Comparison of ENCODE assay signal across 8 cellular contexts in the genomic region with DNA sequence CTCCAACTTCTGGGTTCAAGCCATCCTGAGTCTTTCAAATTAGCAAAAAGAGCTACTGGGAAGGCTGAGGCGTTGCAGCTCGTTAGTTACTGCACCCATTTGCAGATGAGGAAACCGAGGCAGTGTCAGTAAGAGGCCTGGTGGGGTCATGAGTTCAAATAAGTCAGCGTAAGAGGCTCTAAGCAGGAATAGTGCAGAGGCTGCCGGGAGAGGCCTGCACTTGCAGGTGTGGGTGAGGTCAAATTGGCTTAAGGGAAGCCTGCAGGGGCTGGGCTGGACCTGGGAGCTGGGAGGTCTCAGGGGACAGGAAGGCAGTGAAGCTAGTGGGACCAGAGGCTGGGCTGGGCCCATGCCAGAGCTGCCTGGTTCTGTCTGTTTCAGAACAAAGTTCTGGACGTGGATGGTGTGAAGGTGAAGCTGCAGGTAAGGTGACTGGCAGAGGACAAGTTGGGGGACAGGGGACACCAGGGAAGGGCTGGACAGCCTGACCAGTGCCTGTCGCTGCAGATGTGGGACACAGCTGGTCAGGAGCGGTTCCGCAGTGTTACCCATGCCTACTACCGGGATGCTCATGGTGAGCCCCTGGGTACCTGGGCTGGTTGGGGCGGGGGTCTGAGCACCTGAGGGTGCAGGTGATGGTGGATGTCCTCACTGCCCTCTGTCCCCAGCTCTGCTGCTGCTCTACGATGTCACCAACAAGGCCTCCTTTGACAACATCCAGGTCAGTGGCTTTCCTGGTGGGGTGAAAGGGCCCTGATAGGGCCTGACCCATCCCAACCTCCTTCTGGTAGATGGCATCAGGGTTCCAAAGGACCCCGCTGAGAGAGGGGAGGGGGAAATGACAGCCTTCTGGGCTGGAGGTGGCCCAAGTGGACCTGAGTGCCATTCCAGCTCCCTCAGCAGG. TPM values are rescaled to one million over a fixed set of nuclear protein-coding genes. Genes with fewer than 3 reads are reported as not detected.
DNase-seq lines count a peak whose midpoint lies in the region; ATAC-seq and TF ChIP-seq lines count a peak whose summit lies in the region.

No MANE protein-coding gene starts in this region.

- no peaks in the 10 kb centered on the region for H3K27me3 Mint-ChIP-seq in stimulated activated memory B cell treated with anti-CD40 and anti-IgM and Interleukin-4, amounts not matched to agents 10 μg/mL and 1 μg/mL and 100 μg/mL, for 72 hours

- peak overlapping the region; percentile 67 to 92 (median 89) for H3K27ac ChIP-seq in esophagus squamous epithelium

- H3K4me3 Mint-ChIP-seq in stimulated activated memory B cell treated with anti-CD40 and anti-IgM and Interleukin-4, amounts not matched to agents 10 μg/mL and 1 μg/mL and 100 μg/mL, for 72 hours = peak overlapping the region; percentile 67

- H3K4me1 ChIP-seq in esophagus squamous epithelium = peaks cover 69 to 83% (median 72%) of the 10 kb centered on the region in 3 donors

- no peaks in the 10 kb centered on the region for H3K9me3 Mint-ChIP-seq in stimulated activated memory B cell treated with anti-CD40 and anti-IgM and Interleukin-4, amounts not matched to agents 10 μg/mL and 1 μg/mL and 100 μg/mL, for 72 hours

- peaks cover 55% of the 10 kb centered on the region for H3K4me1 Mint-ChIP-seq in stimulated activated memory B cell treated with anti-CD40 and anti-IgM and Interleukin-4, amounts not matched to agents 10 μg/mL and 1 μg/mL and 100 μg/mL, for 72 hours

- no peaks in the 10 kb centered on the region for H3K27me3 ChIP-seq in esophagus squamous epithelium

- H3K36me3 Mint-ChIP-seq in stimulated activated memory B cell treated with anti-CD40 and anti-IgM and Interleukin-4, amounts not matched to agents 10 μg/mL and 1 μg/mL and 100 μg/mL, for 72 hours = peaks cover 29% of the 10 kb centered on the region

- peak overlapping the region; percentile 84 for H3K27ac Mint-ChIP-seq in stimulated activated memory B cell treated with anti-CD40 and anti-IgM and Interleukin-4, amounts not matched to agents 10 μg/mL and 1 μg/mL and 100 μg/mL, for 72 hours

- no peak for ATAC-seq in stimulated activated memory B cell treated with anti-CD40 and anti-IgM and Interleukin-4, amounts not matched to agents 10 μg/mL and 1 μg/mL and 100 μg/mL, for 72 hours
- no peak for ATAC-seq in HG03571 (IDR thresholded peaks at IDR 0.05; ENCODE audit: unreplicated experiment)
- ATAC-seq in HG03469 (IDR thresholded peaks at IDR 0.05; ENCODE audit: unreplicated experiment) = no peak

- DNase-seq in activated CD4-positive, alpha-beta T cell treated with anti-CD3 and anti-CD28 coated beads, Interleukin-2, amount 50 U/mL, for 48 hours = peak; percentile 27 to 41
- DNase-seq in activated CD4-positive, alpha-beta T cell treated with anti-CD3 and anti-CD28 coated beads, Interleukin-2, amount 50 U/mL, for 1 hour = no peak
- DNase-seq in RPMI8226 = peak; percentile 19
- no peak for DNase-seq in esophagus squamous epithelium (lab: John Stamatoyannopoulos, UW)
- no peak for DNase-seq in iPS-NIHi7 (ENCODE audit: extremely low spot score)

- H3K9me3 ChIP-seq in esophagus squamous epithelium = no peaks in the 10 kb centered on the region

- intact Hi-C loops in esophagus squamous epithelium (cut with DNase I) = no loop called here

- no peak for TF ChIP-seq CTCF in esophagus squamous epithelium (IDR thresholded peaks at IDR 0.05)

- peak overlapping the region in 1 of 4 donors; percentile 91 for H3K4me3 ChIP-seq in esophagus squamous epithelium

- no peak for TF ChIP-seq POLR2A in esophagus squamous epithelium (IDR thresholded peaks at IDR 0.05)

- WGBS in esophagus squamous epithelium, 2 donors = 32 to 49% methylated on average over 6 to 9 of the region's 13 CpGs

- H3K36me3 ChIP-seq in esophagus squamous epithelium = peaks cover 0 to 29% (median 6%) of the 10 kb centered on the region in 3 donors

RNA-seq across cellular contexts. Expression of a gene that starts 3.0 kb away (rescaled TPM):
- 1 to 10 TPM in 2 of 4 donors, under 1 TPM in 2; 0.26 to 4.2 (median 0.99) TPM for total RNA-seq in esophagus squamous epithelium

RNA-seq across cellular contexts. Expression of a gene that starts 4.1 kb away (rescaled TPM):
- total RNA-seq in esophagus squamous epithelium = 10 to 100 TPM; 46.9 to 79.6 (median 73.2) TPM

RNA-seq across cellular contexts. Expression of a gene that starts 15.7 kb away (rescaled TPM):
- 100 to 1,000 TPM in 1 of 4 donors, 10 to 100 TPM in 3; 34.1 to 123 (median 64.1) TPM for total RNA-seq in esophagus squamous epithelium

RNA-seq across cellular contexts. Expression of a gene that starts 45.0 kb away (rescaled TPM):
- total RNA-seq in esophagus squamous epithelium = under 1 TPM in 2 of 4 donors, not detected in 2; 0.04 to 0.38 TPM

RNA-seq across cellular contexts. Expression of a gene that starts 53.8 kb away (rescaled TPM):
- total RNA-seq in esophagus squamous epithelium = 10 to 100 TPM; 33.1 to 48.8 (median 42.8) TPM

Comparison
In these comparisons a context has a peak if more than half of its experiments do, and no peak if none do; other contexts are left out.
1. DNase-seq: peak in activated CD4-positive, alpha-beta T cell treated with anti-CD3 and anti-CD28 coated beads, Interleukin-2, amount 50 U/mL, for 48 hours (2 of 2) and RPMI8226 (single experiment); none in activated CD4-positive, alpha-beta T cell treated with anti-CD3 and anti-CD28 coated beads, Interleukin-2, amount 50 U/mL, for 1 hour (single experiment), esophagus squamous epithelium (single experiment) and iPS-NIHi7 (single experiment).